In the genomic region with DNA sequence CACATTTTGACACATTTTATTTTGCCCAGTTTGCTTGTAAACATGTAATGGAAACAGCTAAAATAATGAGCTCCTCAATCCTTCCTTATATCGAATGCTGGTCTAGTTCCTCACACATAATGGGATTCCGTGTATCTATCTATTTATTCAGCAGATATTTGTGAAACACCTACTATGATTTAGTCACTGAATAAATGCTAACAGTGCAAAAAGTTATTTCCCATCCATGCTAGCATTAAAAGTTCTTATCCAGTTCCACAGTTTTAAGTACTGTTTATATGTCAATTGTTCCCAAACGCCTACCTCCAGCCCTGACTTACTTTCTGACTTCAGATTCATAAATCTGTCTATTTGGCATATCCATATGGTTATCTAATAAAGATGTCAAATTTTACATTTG, we compare ENCODE assay signal across 29 cellular contexts.
"Had no signal": no experiment of that assay in that cellular context is flagged by ENCODE, and none has a peak within 500 bp of the region (broad histone marks: within the 10 kb centered on the region; RNA-seq: fewer than 3 reads in every experiment).

No MANE protein-coding gene starts in this region.

- H3K4me1 Mint-ChIP-seq: stimulated activated effector memory CD8-positive, alpha-beta T cell treated with anti-CD3 and anti-CD28 coated beads, Interleukin-12 subunit alpha, Interleukin-12 subunit beta, amount 100 ng/mL, for 72 hours; stimulated activated memory B cell treated with anti-CD40 and anti-IgM and Interleukin-4, amounts not matched to agents 10 μg/mL and 1 μg/mL and 100 μg/mL, for 72 hours; stimulated activated naive B cell treated with anti-CD40 and anti-IgM and Interleukin-4, amounts not matched to agents 10 μg/mL and 1 μg/mL and 100 μg/mL, for 72 hours; stimulated activated naive CD8-positive, alpha-beta T cell treated with anti-CD3 and anti-CD28 coated beads, Interleukin-15, amount 100 ng/mL, for 72 hours had no signal

- H3K27ac Mint-ChIP-seq: stimulated activated effector memory CD8-positive, alpha-beta T cell treated with anti-CD3 and anti-CD28 coated beads, Interleukin-12 subunit alpha, Interleukin-12 subunit beta, amount 100 ng/mL, for 72 hours; stimulated activated memory B cell treated with anti-CD40 and anti-IgM and Interleukin-4, amounts not matched to agents 10 μg/mL and 1 μg/mL and 100 μg/mL, for 72 hours; stimulated activated naive B cell treated with anti-CD40 and anti-IgM and Interleukin-4, amounts not matched to agents 10 μg/mL and 1 μg/mL and 100 μg/mL, for 72 hours; stimulated activated naive CD8-positive, alpha-beta T cell treated with anti-CD3 and anti-CD28 coated beads, Interleukin-15, amount 100 ng/mL, for 72 hours; stimulated activated naive CD8-positive, alpha-beta T cell treated with anti-CD3 and anti-CD28 coated beads, Interleukin-15, Interleukin-2, amounts not matched to agents 100 ng/mL and 50 ng/mL, for 24 hours; type B pancreatic cell had no signal

- H3K4me3 Mint-ChIP-seq: stimulated activated effector memory CD8-positive, alpha-beta T cell treated with anti-CD3 and anti-CD28 coated beads, Interleukin-12 subunit alpha, Interleukin-12 subunit beta, amount 100 ng/mL, for 72 hours; stimulated activated memory B cell treated with anti-CD40 and anti-IgM and Interleukin-4, amounts not matched to agents 10 μg/mL and 1 μg/mL and 100 μg/mL, for 72 hours; stimulated activated naive B cell treated with anti-CD40 and anti-IgM and Interleukin-4, amounts not matched to agents 10 μg/mL and 1 μg/mL and 100 μg/mL, for 72 hours; stimulated activated naive CD8-positive, alpha-beta T cell treated with anti-CD3 and anti-CD28 coated beads, Interleukin-15, amount 100 ng/mL, for 72 hours; stimulated activated naive CD8-positive, alpha-beta T cell treated with anti-CD3 and anti-CD28 coated beads, Interleukin-15, Interleukin-2, amounts not matched to agents 100 ng/mL and 50 ng/mL, for 24 hours; type B pancreatic cell had no signal

- H3K9me3 ChIP-seq: stomach, suprapubic skin, testis, thoracic aorta, thyroid gland, tibial artery, tibial nerve, transverse colon, upper lobe of left lung, upper lobe of right lung, uterus, vagina had no signal

- DNase-seq: stimulated activated CD4-positive, alpha-beta T cell treated with anti-CD3 and anti-CD28 coated beads, Interleukin-2, amount 100 ng/mL, for 48 hours; stimulated activated CD4-positive, alpha-beta T cell treated with anti-CD3 and anti-CD28 coated beads, Interleukin-4, amount 100 ng/mL, for 1 hour; stimulated activated CD4-positive, alpha-beta T cell treated with anti-CD3 and anti-CD28 coated beads, Interleukin-4, amount 100 ng/mL, for 24 hours; stimulated activated CD4-positive, alpha-beta T cell treated with anti-CD3 and anti-CD28 coated beads, Interleukin-4, amount 100 ng/mL, for 4 hours; stimulated activated CD8-positive, alpha-beta memory T cell treated with anti-CD3 and anti-CD28 coated beads, Interleukin-4, amount 100 ng/mL, for 48 hours; stimulated activated naive B cell treated with anti-CD40 and anti-IgM and Interleukin-4, amounts not matched to agents 10 μg/mL and 1 μg/mL and 100 μg/mL, for 72 hours; stimulated activated naive CD4-positive, alpha-beta T cell; stimulated activated naive CD4-positive, alpha-beta T cell treated with Interleukin-2 at 50 U/mL for 16 hours; stimulated activated naive CD8-positive, alpha-beta T cell treated with anti-CD3 and anti-CD28 coated beads, Interleukin-15, amount 100 ng/mL, for 72 hours; stimulated activated naive CD8-positive, alpha-beta T cell treated with anti-CD3 and anti-CD28 coated beads, Interleukin-15, Interleukin-2, amounts not matched to agents 100 U/mL and 50 U/mL, for 24 hours; stomach; substantia nigra; testis; thyroid gland; tibial artery; transverse colon; trophoblast cell; upper lobe of left lung; upper lobe of right lung; uterus had no signal

- H3K4me1 ChIP-seq: stomach, suprapubic skin, testis, thyroid gland, tibial artery, tibial nerve, transverse colon, upper lobe of left lung, upper lobe of right lung, uterus, vagina had no signal

- H3K27me3 ChIP-seq: stomach, suprapubic skin, testis, thyroid gland, tibial artery, tibial nerve, transverse colon, upper lobe of left lung, upper lobe of right lung, uterus, vagina had no signal

- H3K4me3 ChIP-seq: stomach, suprapubic skin, testis, thoracic aorta, thyroid gland, tibial artery, tibial nerve, transverse colon, upper lobe of left lung, upper lobe of right lung, uterus, vagina had no signal

- H3K36me3 ChIP-seq: stomach, suprapubic skin, thoracic aorta, thyroid gland, tibial artery, tibial nerve, transverse colon, upper lobe of left lung, upper lobe of right lung, uterus, vagina had no signal

- H3K9me3 Mint-ChIP-seq: type B pancreatic cell had no signal

- ATAC-seq: stimulated activated effector memory CD8-positive, alpha-beta T cell treated with anti-CD3 and anti-CD28 coated beads, Interleukin-12 subunit alpha, Interleukin-12 subunit beta, amount 100 ng/mL, for 72 hours; stimulated activated memory B cell treated with anti-CD40 and anti-IgM and Interleukin-4, amounts not matched to agents 10 μg/mL and 1 μg/mL and 100 μg/mL, for 72 hours; stimulated activated naive B cell treated with anti-CD40 and anti-IgM and Interleukin-4, amounts not matched to agents 10 μg/mL and 1 μg/mL and 100 μg/mL, for 72 hours; stimulated activated naive CD8-positive, alpha-beta T cell treated with anti-CD3 and anti-CD28 coated beads, Interleukin-15, amount 100 ng/mL, for 72 hours; stimulated activated naive CD8-positive, alpha-beta T cell treated with anti-CD3 and anti-CD28 coated beads, Interleukin-15, Interleukin-2, amounts not matched to agents 100 U/mL and 50 U/mL, for 24 hours; upper lobe of right lung had no signal

- H3K27me3 Mint-ChIP-seq: stimulated activated memory B cell treated with anti-CD40 and anti-IgM and Interleukin-4, amounts not matched to agents 10 μg/mL and 1 μg/mL and 100 μg/mL, for 72 hours; stimulated activated naive B cell treated with anti-CD40 and anti-IgM and Interleukin-4, amounts not matched to agents 10 μg/mL and 1 μg/mL and 100 μg/mL, for 72 hours; stimulated activated naive CD8-positive, alpha-beta T cell treated with anti-CD3 and anti-CD28 coated beads, Interleukin-15, amount 100 ng/mL, for 72 hours; stimulated activated naive CD8-positive, alpha-beta T cell treated with anti-CD3 and anti-CD28 coated beads, Interleukin-15, Interleukin-2, amounts not matched to agents 100 ng/mL and 50 ng/mL, for 24 hours; type B pancreatic cell had no signal

- H3K27ac ChIP-seq: stomach, suprapubic skin, testis, thoracic aorta, thyroid gland, tibial artery, tibial nerve, transverse colon, upper lobe of left lung, upper lobe of right lung, uterus, vagina had no signal

- FAIRE-seq: urothelium cell line had no signal

- H3K36me3 Mint-ChIP-seq: stimulated activated effector memory CD8-positive, alpha-beta T cell treated with anti-CD3 and anti-CD28 coated beads, Interleukin-12 subunit alpha, Interleukin-12 subunit beta, amount 100 ng/mL, for 72 hours; stimulated activated memory B cell treated with anti-CD40 and anti-IgM and Interleukin-4, amounts not matched to agents 10 μg/mL and 1 μg/mL and 100 μg/mL, for 72 hours; stimulated activated naive B cell treated with anti-CD40 and anti-IgM and Interleukin-4, amounts not matched to agents 10 μg/mL and 1 μg/mL and 100 μg/mL, for 72 hours; type B pancreatic cell had no signal
